Comparison of ENCODE assay signal across 8 cellular contexts in genomic region chr14:101947577-101947903, GRCh38. TPM values are rescaled to one million over a fixed set of nuclear protein-coding genes. Genes with fewer than 3 reads are reported as not detected.
DNase-seq lines count a peak whose midpoint lies in the region; ATAC-seq and TF ChIP-seq lines count a peak whose summit lies in the region.

No MANE protein-coding gene starts in this region.

- peak; percentile 11 for DNase-seq in activated T-helper 1 cell treated with anti-CD3 and anti-CD28 coated beads, Interleukin-12 subunit alpha, Interleukin-12 subunit beta, Interleukin-2, Interleukin-4 antibody, amounts not matched to agents 30 ng/mL and 10 ng/mL and 1 ng/mL, durations not matched to agents 14 hours and 24 hours and 36 hours (ENCODE audit: low spot score)
- DNase-seq in right atrium auricular region (ENCODE audit: low spot score) (peak; percentile 66), smooth muscle cell (lab: John Stamatoyannopoulos, UW; ENCODE audit: unreplicated experiment) (no peak), NCI-H1417 (lab: John Stamatoyannopoulos, UW) (no peak), NCI-H510A (lab: John Stamatoyannopoulos, UW) (no peak)

- peak overlapping the region; percentile 97 for H3K4me3 Mint-ChIP-seq in activated T-helper 1 cell treated with anti-CD3 and anti-CD28 coated beads, Interleukin-12 subunit alpha, Interleukin-12 subunit beta, Interleukin-2, Interleukin-4 antibody, amounts not matched to agents 30 ng/mL and 10 ng/mL and 1 ng/mL, durations not matched to agents 14 hours and 24 hours and 36 hours

- intact Hi-C loops in activated T-helper 1 cell treated with anti-CD3 and anti-CD28 coated beads, Interleukin-12 subunit alpha, Interleukin-12 subunit beta, Interleukin-2, Interleukin-4 antibody, amounts not matched to agents 30 ng/mL and 10 ng/mL and 1 ng/mL, durations not matched to agents 14 hours and 24 hours and 36 hours (cut with micrococcal nuclease) = no loop called here

- H3K4me1 ChIP-seq in right atrium auricular region (peaks cover 0 to 22% of the 10 kb centered on the region in 2 donors), smooth muscle cell (ENCODE audit: low read depth) (peaks cover 6% of the 10 kb centered on the region)

- H3F3A ChIP-seq in smooth muscle cell (ENCODE audit: low read depth) = no peaks in the 10 kb centered on the region

- no peak for TF ChIP-seq CTCF in right atrium auricular region (IDR thresholded peaks at IDR 0.05)
- no peak for TF ChIP-seq CTCF in smooth muscle cell (IDR thresholded peaks at IDR 0.05; ENCODE audit: borderline replicate concordance, insufficient read depth, poor library complexity, severe bottlenecking)

- peak overlapping the region; percentile 63 for H2AFZ ChIP-seq in smooth muscle cell (ENCODE audit: low read depth)

- peak overlapping the region; percentile 97 for H3K27ac Mint-ChIP-seq in activated T-helper 1 cell treated with anti-CD3 and anti-CD28 coated beads, Interleukin-12 subunit alpha, Interleukin-12 subunit beta, Interleukin-2, Interleukin-4 antibody, amounts not matched to agents 30 ng/mL and 10 ng/mL and 1 ng/mL, durations not matched to agents 14 hours and 24 hours and 36 hours

- H3K4me1 Mint-ChIP-seq in activated T-helper 1 cell treated with anti-CD3 and anti-CD28 coated beads, Interleukin-12 subunit alpha, Interleukin-12 subunit beta, Interleukin-2, Interleukin-4 antibody, amounts not matched to agents 30 ng/mL and 10 ng/mL and 1 ng/mL, durations not matched to agents 14 hours and 24 hours and 36 hours (ENCODE audit: low read depth) = peaks cover 12% of the 10 kb centered on the region

- no peaks in the 10 kb centered on the region for H3K9me3 Mint-ChIP-seq in activated T-helper 1 cell treated with anti-CD3 and anti-CD28 coated beads, Interleukin-12 subunit alpha, Interleukin-12 subunit beta, Interleukin-2, Interleukin-4 antibody, amounts not matched to agents 30 ng/mL and 10 ng/mL and 1 ng/mL, durations not matched to agents 14 hours and 24 hours and 36 hours

- peaks cover 8% of the 10 kb centered on the region for H3K79me2 ChIP-seq in smooth muscle cell (ENCODE audit: low read depth)

- peak overlapping the region; percentile 98 for H3K9ac ChIP-seq in smooth muscle cell (ENCODE audit: low read depth)

- H4K20me1 ChIP-seq in smooth muscle cell (ENCODE audit: low read depth) = no peaks in the 10 kb centered on the region

- H3K36me3 Mint-ChIP-seq in activated T-helper 1 cell treated with anti-CD3 and anti-CD28 coated beads, Interleukin-12 subunit alpha, Interleukin-12 subunit beta, Interleukin-2, Interleukin-4 antibody, amounts not matched to agents 30 ng/mL and 10 ng/mL and 1 ng/mL, durations not matched to agents 14 hours and 24 hours and 36 hours (ENCODE audit: low read depth) = no peaks in the 10 kb centered on the region

- ATAC-seq in GM19043 (IDR thresholded peaks at IDR 0.05; ENCODE audit: low read depth, unreplicated experiment) (peak; percentile 3), HG03066 (IDR thresholded peaks at IDR 0.05; ENCODE audit: low read depth, unreplicated experiment) (peak; percentile 9), HG02678 (IDR thresholded peaks at IDR 0.05; ENCODE audit: unreplicated experiment) (no peak)

- H3K27ac ChIP-seq in right atrium auricular region (peak overlapping the region; percentile 94 to 98), smooth muscle cell (ENCODE audit: low read depth) (peak overlapping the region; percentile 96)

- H3K4me2 ChIP-seq in smooth muscle cell = peak overlapping the region; percentile 97

- H3K9me3 ChIP-seq in right atrium auricular region (no peaks in the 10 kb centered on the region), smooth muscle cell (replicated peaks; ENCODE audit: low read depth) (no peaks in the 10 kb centered on the region)

- H3K36me3 ChIP-seq in right atrium auricular region (no peaks in the 10 kb centered on the region), smooth muscle cell (ENCODE audit: low read depth) (no peaks in the 10 kb centered on the region)

- no peaks in the 10 kb centered on the region for H3K27me3 ChIP-seq in right atrium auricular region
- no peaks in the 10 kb centered on the region for H3K27me3 ChIP-seq in smooth muscle cell (ENCODE audit: low read depth)

- H3K27me3 Mint-ChIP-seq in activated T-helper 1 cell treated with anti-CD3 and anti-CD28 coated beads, Interleukin-12 subunit alpha, Interleukin-12 subunit beta, Interleukin-2, Interleukin-4 antibody, amounts not matched to agents 30 ng/mL and 10 ng/mL and 1 ng/mL, durations not matched to agents 14 hours and 24 hours and 36 hours (ENCODE audit: insufficient read depth) = peaks cover 18% of the 10 kb centered on the region

- WGBS in smooth muscle cell (ENCODE audit: low lambda C conversion rate) = 22% methylated on average over 8 of the region's 8 CpGs

- H3K4me3 ChIP-seq in right atrium auricular region (peak overlapping the region; percentile 72 to 75), smooth muscle cell (peak overlapping the region; percentile 72)

RNA-seq across cellular contexts. Expression of gene DYNC1H1, which starts 16.8 kb away (rescaled TPM):
- 241 and 254 TPM in 2 replicates for total RNA-seq in activated T-helper 1 cell treated with anti-CD3 and anti-CD28 coated beads, Interleukin-12 subunit alpha, Interleukin-12 subunit beta, Interleukin-2, Interleukin-4 antibody, amounts not matched to agents 30 ng/mL and 10 ng/mL and 1 ng/mL, durations not matched to agents 14 hours and 24 hours and 36 hours
- total RNA-seq in right atrium auricular region (100 to 1,000 TPM; 388 to 445 TPM), smooth muscle cell (399 and 408 TPM in 2 replicates)
- polyA plus RNA-seq in smooth muscle cell = 137 and 172 TPM in 2 replicates

Comparison
In these comparisons a context has a peak if more than half of its experiments do, and no peak if none do; other contexts are left out.
1. DNase-seq: peak in activated T-helper 1 cell treated with anti-CD3 and anti-CD28 coated beads, Interleukin-12 subunit alpha, Interleukin-12 subunit beta, Interleukin-2, Interleukin-4 antibody, amounts not matched to agents 30 ng/mL and 10 ng/mL and 1 ng/mL, durations not matched to agents 14 hours and 24 hours and 36 hours (single experiment) and right atrium auricular region (single experiment); none in smooth muscle cell (single experiment), NCI-H1417 (0 of 3) and NCI-H510A (single experiment).